In the genomic region with DNA sequence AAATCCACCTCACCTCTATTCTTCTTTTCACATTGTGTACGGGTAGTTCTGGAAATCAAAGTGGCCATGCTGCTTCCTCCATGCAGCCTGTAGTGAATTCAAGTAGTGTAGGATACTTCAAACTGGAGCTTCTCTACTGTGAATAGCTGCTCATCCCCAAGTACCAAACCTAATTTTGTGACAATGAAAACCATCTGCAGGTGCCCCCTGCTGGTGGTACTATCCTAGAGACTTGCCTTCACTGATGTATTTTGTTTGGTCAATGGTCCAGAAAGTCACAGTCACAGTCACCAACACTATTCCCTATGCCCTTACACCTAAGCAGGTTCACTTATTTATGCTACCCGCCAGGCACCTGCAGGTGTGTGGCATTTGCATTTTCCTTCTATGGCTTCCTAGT, we compare ENCODE assay signal across 7 cellular contexts.
DNase-seq lines count a peak whose midpoint lies in the region; ATAC-seq and TF ChIP-seq lines count a peak whose summit lies in the region.
"Not testable (repeated sequence)": the region's sequence is repeated elsewhere in the genome, so short reads cannot be mapped to it uniquely, and the experiment has no call there.

No MANE protein-coding gene starts in this region.

- not testable (repeated sequence) for H3K27ac ChIP-seq in gastroesophageal sphincter; naive thymus-derived CD4-positive, alpha-beta T cell (ENCODE audit: low read depth, low read length)

- no CpG with 5 or more reads among the region's 2 CpGs for WGBS in gastroesophageal sphincter (ENCODE audit: low coverage in 1 of 2), 2 donors

- not testable (repeated sequence) for H3K4me3 ChIP-seq in gastroesophageal sphincter; naive thymus-derived CD4-positive, alpha-beta T cell (ENCODE audit: low read length)

- not testable (repeated sequence) for H3K9me3 ChIP-seq in gastroesophageal sphincter; naive thymus-derived CD4-positive, alpha-beta T cell (ENCODE audit: control insufficient read depth in 2 of 3, low read length in 3 of 3)

- intact Hi-C loops in naive thymus-derived CD4-positive, alpha-beta T cell (cut with micrococcal nuclease) = not testable (repeated sequence)

- H3K9me3 Mint-ChIP-seq in WTC11; activated naive CD8-positive, alpha-beta T cell treated with anti-CD3 and anti-CD28 coated beads, Interleukin-2, amount 10 ng/mL, durations not matched to agents 7 days and 5 days; naive thymus-derived CD4-positive, alpha-beta T cell; stimulated activated memory B cell treated with anti-CD40 and anti-IgM and Interleukin-4, amounts not matched to agents 10 μg/mL and 1 μg/mL and 100 μg/mL, for 72 hours: not testable (repeated sequence)

- H3K4me1 Mint-ChIP-seq in WTC11; activated naive CD8-positive, alpha-beta T cell treated with anti-CD3 and anti-CD28 coated beads, Interleukin-2, amount 10 ng/mL, durations not matched to agents 7 days and 5 days; naive thymus-derived CD4-positive, alpha-beta T cell; stimulated activated memory B cell treated with anti-CD40 and anti-IgM and Interleukin-4, amounts not matched to agents 10 μg/mL and 1 μg/mL and 100 μg/mL, for 72 hours: not testable (repeated sequence)

- POLR2A ChIA-PET in WTC11 (lab: Charles Lee); activated naive CD8-positive, alpha-beta T cell treated with anti-CD3 and anti-CD28 coated beads, Interleukin-2, amount 10 ng/mL, durations not matched to agents 7 days and 5 days (lab: Charles Lee); naive thymus-derived CD4-positive, alpha-beta T cell (lab: Charles Lee): not testable (repeated sequence)

- H3K27ac Mint-ChIP-seq in WTC11; activated naive CD8-positive, alpha-beta T cell treated with anti-CD3 and anti-CD28 coated beads, Interleukin-2, amount 10 ng/mL, durations not matched to agents 7 days and 5 days; naive thymus-derived CD4-positive, alpha-beta T cell; stimulated activated memory B cell treated with anti-CD40 and anti-IgM and Interleukin-4, amounts not matched to agents 10 μg/mL and 1 μg/mL and 100 μg/mL, for 72 hours: not testable (repeated sequence)

- not testable (repeated sequence) for H3K27me3 Mint-ChIP-seq in WTC11 (ENCODE audit: low read depth); activated naive CD8-positive, alpha-beta T cell treated with anti-CD3 and anti-CD28 coated beads, Interleukin-2, amount 10 ng/mL, durations not matched to agents 7 days and 5 days; naive thymus-derived CD4-positive, alpha-beta T cell; stimulated activated memory B cell treated with anti-CD40 and anti-IgM and Interleukin-4, amounts not matched to agents 10 μg/mL and 1 μg/mL and 100 μg/mL, for 72 hours

- H3K36me3 ChIP-seq in gastroesophageal sphincter; naive thymus-derived CD4-positive, alpha-beta T cell (ENCODE audit: control insufficient read depth in 2 of 3, insufficient read depth in 3 of 3, low read length in 3 of 3): not testable (repeated sequence)

- not testable (repeated sequence) for TF ChIP-seq EP300 in gastroesophageal sphincter (IDR thresholded peaks at IDR 0.05)

- H3K36me3 Mint-ChIP-seq in WTC11; activated naive CD8-positive, alpha-beta T cell treated with anti-CD3 and anti-CD28 coated beads, Interleukin-2, amount 10 ng/mL, durations not matched to agents 7 days and 5 days; naive thymus-derived CD4-positive, alpha-beta T cell; stimulated activated memory B cell treated with anti-CD40 and anti-IgM and Interleukin-4, amounts not matched to agents 10 μg/mL and 1 μg/mL and 100 μg/mL, for 72 hours: not testable (repeated sequence)

- not testable (repeated sequence) for TF ChIP-seq POLR2A in gastroesophageal sphincter (IDR thresholded peaks at IDR 0.05)

- CTCF ChIA-PET in WTC11 (lab: Charles Lee); naive thymus-derived CD4-positive, alpha-beta T cell (lab: Charles Lee): not testable (repeated sequence)

- H3K4me3 Mint-ChIP-seq in WTC11; activated naive CD8-positive, alpha-beta T cell treated with anti-CD3 and anti-CD28 coated beads, Interleukin-2, amount 10 ng/mL, durations not matched to agents 7 days and 5 days; naive thymus-derived CD4-positive, alpha-beta T cell; stimulated activated memory B cell treated with anti-CD40 and anti-IgM and Interleukin-4, amounts not matched to agents 10 μg/mL and 1 μg/mL and 100 μg/mL, for 72 hours: not testable (repeated sequence)

- H3K4me1 ChIP-seq in gastroesophageal sphincter; naive thymus-derived CD4-positive, alpha-beta T cell (ENCODE audit: control insufficient read depth in 2 of 2, insufficient read depth in 2 of 2, low read length in 2 of 2): not testable (repeated sequence)

- peak; percentile 43 for ATAC-seq in HG02798 (IDR thresholded peaks at IDR 0.05; ENCODE audit: poor library complexity, unreplicated experiment)
- ATAC-seq in WTC11 = peak; percentile 74
- ATAC-seq in activated naive CD8-positive, alpha-beta T cell treated with anti-CD3 and anti-CD28 coated beads, Interleukin-2, amount 10 ng/mL, durations not matched to agents 7 days and 5 days (ENCODE audit: low read depth) = peak; percentile 52
- ATAC-seq in gastroesophageal sphincter = peak; percentile 66
- ATAC-seq in left lobe of liver = peak; percentile 100
- ATAC-seq in naive thymus-derived CD4-positive, alpha-beta T cell = peak; percentile 82
- ATAC-seq in stimulated activated memory B cell treated with anti-CD40 and anti-IgM and Interleukin-4, amounts not matched to agents 10 μg/mL and 1 μg/mL and 100 μg/mL, for 72 hours = peak; percentile 71

- not testable (repeated sequence) for TF ChIP-seq CTCF in WTC11 (IDR thresholded peaks at IDR 0.05); gastroesophageal sphincter (IDR thresholded peaks at IDR 0.05)

- DNase-seq in WTC11 (ENCODE audit: low spot score); activated naive CD8-positive, alpha-beta T cell treated with anti-CD3 and anti-CD28 coated beads, Interleukin-2, amount 10 ng/mL, durations not matched to agents 7 days and 5 days; left lobe of liver (ENCODE audit: low spot score); naive thymus-derived CD4-positive, alpha-beta T cell: not testable (repeated sequence)

- H3K27me3 ChIP-seq in gastroesophageal sphincter; naive thymus-derived CD4-positive, alpha-beta T cell (ENCODE audit: control insufficient read depth in 2 of 2, insufficient read depth in 2 of 2, low read length in 2 of 2): not testable (repeated sequence)

Comparison
In these comparisons a context has a peak if more than half of its experiments do, and no peak if none do; other contexts are left out.
1. ATAC-seq: peak in every context shown above with its lines; median percentile 100 in left lobe of liver; 82 in naive thymus-derived CD4-positive, alpha-beta T cell; 74 in WTC11; 71 in stimulated activated memory B cell treated with anti-CD40 and anti-IgM and Interleukin-4, amounts not matched to agents 10 μg/mL and 1 μg/mL and 100 μg/mL, for 72 hours; 66 in gastroesophageal sphincter; 52 in activated naive CD8-positive, alpha-beta T cell treated with anti-CD3 and anti-CD28 coated beads, Interleukin-2, amount 10 ng/mL, durations not matched to agents 7 days and 5 days; 43 in HG02798.